In the genomic region with DNA sequence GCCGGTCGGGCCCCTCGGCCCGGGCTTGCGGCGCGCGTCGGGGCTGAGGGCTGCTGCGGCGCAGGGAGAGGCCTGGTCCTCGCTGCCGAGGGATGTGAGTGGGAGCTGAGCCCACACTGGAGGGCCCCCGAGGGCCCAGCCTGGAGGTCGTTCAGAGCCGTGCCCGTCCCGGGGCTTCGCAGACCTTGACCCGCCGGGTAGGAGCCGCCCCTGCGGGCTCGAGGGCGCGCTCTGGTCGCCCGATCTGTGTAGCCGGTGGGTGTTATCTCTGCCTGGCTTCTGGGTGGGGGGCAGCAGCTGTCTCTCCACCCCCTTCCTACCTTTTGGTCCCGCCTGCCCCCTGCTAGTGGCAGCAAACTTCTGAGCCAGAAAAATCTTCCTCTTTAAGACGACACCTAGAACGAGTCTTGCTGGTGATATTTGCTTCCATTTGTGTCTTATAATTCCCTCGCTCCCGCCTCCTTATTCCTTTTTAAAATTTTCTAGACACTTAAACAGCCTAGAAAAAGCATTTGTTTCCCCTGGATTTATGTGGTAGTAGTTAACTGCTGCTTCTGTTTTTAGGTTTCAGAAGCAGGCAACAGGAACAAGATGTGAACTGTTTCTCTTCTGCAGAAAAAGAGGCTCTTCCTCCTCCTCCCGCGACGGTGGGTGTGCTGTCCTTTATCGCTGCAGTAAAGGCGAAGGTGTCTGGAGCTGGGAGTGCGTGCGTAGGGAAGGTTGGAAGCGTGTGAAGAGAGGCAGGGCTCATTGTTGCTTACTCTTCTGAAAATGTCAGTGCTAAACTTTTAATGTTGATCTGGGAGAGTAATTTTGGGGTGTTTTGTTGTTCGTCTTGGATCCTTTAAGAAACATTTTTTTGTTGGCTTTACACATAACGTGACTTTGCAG, we compare ENCODE assay signal across 8 cellular contexts. TPM values are rescaled to one million over a fixed set of nuclear protein-coding genes. Genes with fewer than 3 reads are reported as not detected.
DNase-seq lines count a peak whose midpoint lies in the region; ATAC-seq and TF ChIP-seq lines count a peak whose summit lies in the region.

No MANE protein-coding gene starts in this region.

- H3K4me2 ChIP-seq in H9 (ENCODE audit: insufficient read depth, insufficient read length, low read length) = peak overlapping the region; percentile 65

- H4K8ac ChIP-seq in H9 (replicated peaks; ENCODE audit: insufficient read length, low read depth, low read length) = no peak overlapping the region

- no peak overlapping the region for H3K18ac ChIP-seq in H9 (ENCODE audit: insufficient read length, low read depth, low read length)

- no peak overlapping the region for H2AFZ ChIP-seq in H9 (ENCODE audit: low read length)

- H2BK15ac ChIP-seq in H9 (ENCODE audit: low read depth, low read length) = no peak overlapping the region

- H3T11ph ChIP-seq in H9 (ENCODE audit: low read length) = no peak overlapping the region

- H4K5ac ChIP-seq in H9 (ENCODE audit: insufficient read length, low read depth, low read length) = no peak overlapping the region

- intact Hi-C loops in activated CD8-positive, alpha-beta T cell treated with anti-CD3 and anti-CD28 coated beads for 36 hours (cut with micrococcal nuclease) = loop anchor here (2.0 to 5.0 kb wide), 3 partner anchors 153 to 452 kb away; a partner anchor contains a TSS

- peak overlapping the region; percentile 77 to 85 for H3K4me3 Mint-ChIP-seq in H9
- H3K4me3 Mint-ChIP-seq in activated CD8-positive, alpha-beta T cell treated with anti-CD3 and anti-CD28 coated beads for 36 hours = no peak overlapping the region

- H2BK12ac ChIP-seq in H9 (ENCODE audit: insufficient read length, low read depth, low read length) = no peak overlapping the region

- no peak overlapping the region for H3K56ac ChIP-seq in H9 (ENCODE audit: insufficient read length, low read depth, low read length)

- H2BK20ac ChIP-seq in H9 (ENCODE audit: low read depth, low read length, poor library complexity, severe bottlenecking) = no peak overlapping the region

- H3K79me1 ChIP-seq in H9 (ENCODE audit: insufficient read depth, low read depth, low read length, poor library complexity, severe bottlenecking) = no peaks in the 10 kb centered on the region

- H3K4me1 Mint-ChIP-seq in H9 = peaks cover 15 to 17% of the 10 kb centered on the region in 2 experiments
- H3K4me1 Mint-ChIP-seq in activated CD8-positive, alpha-beta T cell treated with anti-CD3 and anti-CD28 coated beads for 36 hours (ENCODE audit: low read depth) = peaks cover 34% of the 10 kb centered on the region

- no peak overlapping the region for H3K4ac ChIP-seq in H9 (ENCODE audit: low read depth, low read length)

- H3K4me3 ChIP-seq in epithelial cell of esophagus (ENCODE audit: low read length) = peak overlapping the region; percentile 73

- no peak overlapping the region for H2BK120ac ChIP-seq in H9 (ENCODE audit: low read depth, low read length, poor library complexity, severe bottlenecking)

- H3K36me3 Mint-ChIP-seq in H9 (ENCODE audit: insufficient read depth in 1 of 3, low read depth in 3 of 3) = no peaks in the 10 kb centered on the region; a peak in 1 of 7 replicates
- H3K36me3 Mint-ChIP-seq in activated CD8-positive, alpha-beta T cell treated with anti-CD3 and anti-CD28 coated beads for 36 hours (ENCODE audit: low read depth) = peaks cover 10% of the 10 kb centered on the region

- no peaks in the 10 kb centered on the region for H4K20me1 ChIP-seq in H9 (ENCODE audit: control insufficient read depth, insufficient read depth, insufficient read length)

- peak overlapping the region; percentile 18 for H3K9ac ChIP-seq in H9 (ENCODE audit: extremely low read depth, insufficient read length, low read length)

- no peak overlapping the region for H2AK5ac ChIP-seq in H9 (ENCODE audit: insufficient read length, low read length)

- H3K27me3 Mint-ChIP-seq in H9 (ENCODE audit: low read depth) = peaks cover 15% of the 10 kb centered on the region
- no peaks in the 10 kb centered on the region for H3K27me3 Mint-ChIP-seq in activated CD8-positive, alpha-beta T cell treated with anti-CD3 and anti-CD28 coated beads for 36 hours

- no peaks in the 10 kb centered on the region for H3K79me2 ChIP-seq in H9 (ENCODE audit: insufficient read depth, low read length)

- WGBS in H9 (ENCODE audit: extremely low coverage, insufficient read length, low lambda C conversion rate) = no CpG with 5 or more reads among the region's 44 CpGs

- peaks cover 3% of the 10 kb centered on the region; the same call in 1 of the 2 replicates for H3K4me1 ChIP-seq in H9 (ENCODE audit: insufficient read depth, low read length)

- no peaks in the 10 kb centered on the region for H3K9me3 Mint-ChIP-seq in H9
- H3K9me3 Mint-ChIP-seq in activated CD8-positive, alpha-beta T cell treated with anti-CD3 and anti-CD28 coated beads for 36 hours = no peaks in the 10 kb centered on the region

- no peak overlapping the region for H3K23ac ChIP-seq in H9 (ENCODE audit: insufficient read length, low read depth, low read length)

- H3K27me3 ChIP-seq in H9 (ENCODE audit: insufficient read depth, low read length) = no peaks in the 10 kb centered on the region; the same call in 1 of the 2 replicates

- no peak for ATAC-seq in activated CD8-positive, alpha-beta T cell treated with anti-CD3 and anti-CD28 coated beads for 36 hours
- ATAC-seq in HG03045 (IDR thresholded peaks at IDR 0.05; ENCODE audit: unreplicated experiment) = no peak

- no peak overlapping the region for H3K27ac ChIP-seq in H9 (ENCODE audit: insufficient read length, low read depth, low read length)
- H3K27ac ChIP-seq in temporal lobe (ENCODE audit: low read depth, low read length) = peak overlapping the region; percentile 88

- POLR2A ChIA-PET in activated CD8-positive, alpha-beta T cell treated with anti-CD3 and anti-CD28 coated beads for 36 hours (lab: Charles Lee) = interaction anchor here (0.9 to 3.8 kb wide), 14 partner anchors 10 to 193 kb away, joined by 3 to 26 read pairs (median 4); a partner anchor contains a TSS

- TF ChIP-seq CTCF in H9 (conservative IDR thresholded peaks at IDR 0.05) (no peak), epithelial cell of esophagus (IDR thresholded peaks at IDR 0.05; ENCODE audit: insufficient read depth, low read depth, low read length, missing control alignments) (no peak)
- TF ChIP-seq CTCF in activated CD8-positive, alpha-beta T cell treated with anti-CD3 and anti-CD28 coated beads for 36 hours (IDR thresholded peaks at IDR 0.05) = no peak

- no peak overlapping the region for H2BK5ac ChIP-seq in H9 (ENCODE audit: insufficient read length, low read length)

- no peaks in the 10 kb centered on the region for H3K9me3 ChIP-seq in H9 (ENCODE audit: control insufficient read depth, low read depth, low read length)

- H3K27ac Mint-ChIP-seq in H9 = 0 out of 7 replicates have a peak overlapping the region, but pooled peaks of 1 of the 3 experiments have one; percentile 0
- peak overlapping the region; percentile 91 for H3K27ac Mint-ChIP-seq in activated CD8-positive, alpha-beta T cell treated with anti-CD3 and anti-CD28 coated beads for 36 hours

- peaks cover 12% of the 10 kb centered on the region for H3K23me2 ChIP-seq in H9 (ENCODE audit: insufficient read length, low read depth, low read length, poor library complexity, severe bottlenecking)

- DNase-seq in DMS79 (lab: John Stamatoyannopoulos, UW) = peak; percentile 3
- peak; percentile 45 for DNase-seq in H9
- DNase-seq in NCI-H146 (lab: John Stamatoyannopoulos, UW) = peak; percentile 47
- DNase-seq in activated CD8-positive, alpha-beta T cell treated with anti-CD3 and anti-CD28 coated beads for 36 hours = peak; percentile 39
- peak; percentile 62 for DNase-seq in epithelial cell of esophagus (ENCODE audit: low read depth)
- peak; percentile 35 for DNase-seq in midbrain (lab: John Stamatoyannopoulos, UW)

- peak overlapping the region; percentile 31; the same call in 1 of the 2 replicates for H3K14ac ChIP-seq in H9 (ENCODE audit: insufficient read depth, low read length)

- CTCF ChIA-PET in activated CD8-positive, alpha-beta T cell treated with anti-CD3 and anti-CD28 coated beads for 36 hours (lab: Charles Lee) = interaction anchor here (1.0 to 12.1 kb wide), 12 partner anchors 9 to 602 kb away, joined by 3 to 149 read pairs (median 5); a partner anchor contains a TSS

- H4K91ac ChIP-seq in H9 (ENCODE audit: insufficient read length, low read depth, low read length) = no peak overlapping the region

RNA-seq across cellular contexts. Expression of a gene that starts 0.5 kb away (rescaled TPM):
- total RNA-seq in H9 (2021) (3.4 and 4.0 TPM in 2 replicates), temporal lobe (31.5 TPM)
- 10 to 100 TPM; 28.4 to 29.0 TPM for total RNA-seq in activated CD8-positive, alpha-beta T cell treated with anti-CD3 and anti-CD28 coated beads for 36 hours

Comparison
In these comparisons a context has a peak if more than half of its experiments do, and no peak if none do; other contexts are left out.
1. DNase-seq: peak in every context shown above with its lines; median percentile 62 in epithelial cell of esophagus; 47 in NCI-H146; 45 in H9; 39 in activated CD8-positive, alpha-beta T cell treated with anti-CD3 and anti-CD28 coated beads for 36 hours; 35 in midbrain; 3 in DMS79.